ENCODE assay signal across 1 cellular context in genomic region chr9:37422289-37423104, GRCh38.
TF ChIP-seq lines count a peak whose summit lies in the region.

TSS of gene GRHPR (plus strand) at chr9:37422696. CDS start at chr9:37422751, 55 bp downstream.

TF ChIP-seq in H1, 55 proteins besides CTCF, POLR2A, EP300 and RAD21 (continued from another document):
- TF ChIP-seq, protein P1, sequence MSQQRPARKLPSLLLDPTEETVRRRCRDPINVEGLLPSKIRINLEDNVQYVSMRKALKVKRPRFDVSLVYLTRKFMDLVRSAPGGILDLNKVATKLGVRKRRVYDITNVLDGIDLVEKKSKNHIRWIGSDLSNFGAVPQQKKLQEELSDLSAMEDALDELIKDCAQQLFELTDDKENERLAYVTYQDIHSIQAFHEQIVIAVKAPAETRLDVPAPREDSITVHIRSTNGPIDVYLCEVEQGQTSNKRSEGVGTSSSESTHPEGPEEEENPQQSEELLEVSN (IDR thresholded peaks at IDR 0.05), result no peak; the same call in 1 of the 2 replicates
- peak; percentile 76 for TF ChIP-seq KDM4A (IDR thresholded peaks at IDR 0.05; ENCODE audit: low read depth, low read length, severe bottlenecking)
- no peak for TF ChIP-seq BCL11A (IDR thresholded peaks at IDR 0.05; ENCODE audit: low read depth in 2 of 2, low read length in 2 of 2)
- no peak for TF ChIP-seq EZH2 (IDR thresholded peaks at IDR 0.05; ENCODE audit: low read depth, low read length, severe bottlenecking)
- no peak for TF ChIP-seq EGR1 (IDR thresholded peaks at IDR 0.05; ENCODE audit: borderline replicate concordance, low read depth, low read length)
- no peak for TF ChIP-seq SP1 (IDR thresholded peaks at IDR 0.05; ENCODE audit: low read depth, low read length)
- TF ChIP-seq NRF1 (IDR thresholded peaks at IDR 0.05; ENCODE audit: low read depth, low read length), result peak; percentile 21; the same call in 1 of the 2 replicates
- TF ChIP-seq MAX (IDR thresholded peaks at IDR 0.05), result no peak; the same call in 1 of the 2 replicates
- TF ChIP-seq GTF2F1 (IDR thresholded peaks at IDR 0.05; ENCODE audit: borderline replicate concordance, low read depth, low read length), result no peak
- no peak for TF ChIP-seq BRCA1 (IDR thresholded peaks at IDR 0.05; ENCODE audit: low read depth, low read length)
- TF ChIP-seq TAF7 (optimal IDR thresholded peaks at IDR 0.05; ENCODE audit: borderline replicate concordance, low read depth, low read length), result peak; percentile 7
- 0 out of 2 replicates have a peak, but pooled peaks have one; percentile 44 for TF ChIP-seq TBP (IDR thresholded peaks at IDR 0.05; ENCODE audit: low read depth, low read length)
- TF ChIP-seq NANOG (IDR thresholded peaks at IDR 0.05; ENCODE audit: insufficient read depth, low read depth, low read length, poor library complexity, severe bottlenecking), result no peak
- TF ChIP-seq SIX5 (IDR thresholded peaks at IDR 0.05; ENCODE audit: low read depth, low read length), result no peak
- peak; percentile 68; the same call in 1 of the 2 replicates for TF ChIP-seq TEAD4 (IDR thresholded peaks at IDR 0.05; ENCODE audit: low read depth, low read length)
- TF ChIP-seq FOSL1 (IDR thresholded peaks at IDR 0.05; ENCODE audit: insufficient read depth, low read depth, low read length), result no peak
- no peak for TF ChIP-seq JUN (IDR thresholded peaks at IDR 0.05; ENCODE audit: low read depth, low read length)
- TF ChIP-seq BACH1 (IDR thresholded peaks at IDR 0.05; ENCODE audit: low read length), result no peak; the same call in 1 of the 2 replicates
- TF ChIP-seq SIN3A (conservative IDR thresholded peaks at IDR 0.05 in 1 of 2, IDR thresholded peaks at IDR 0.05 in 1 of 2; ENCODE audit: low read depth in 1 of 2, low read length in 2 of 2), result 0 out of 4 replicates have a peak, but pooled peaks of 1 of the 2 experiments have one; percentile 42
- TF ChIP-seq POLR2AphosphoS5 (IDR thresholded peaks at IDR 0.05; ENCODE audit: low read depth, low read length), result peak; percentile 37; the same call in 1 of the 2 replicates
- TF ChIP-seq TAF1 (IDR thresholded peaks at IDR 0.05; ENCODE audit: low read depth, low read length), result peak; percentile 64; the same call in 1 of the 2 replicates
- TF ChIP-seq HDAC6 (IDR thresholded peaks at IDR 0.05; ENCODE audit: low read depth, low read length), result no peak
- TF ChIP-seq RNF2 (IDR thresholded peaks at IDR 0.05; ENCODE audit: borderline replicate concordance, low read depth, low read length, missing control alignments, poor library complexity, severe bottlenecking), result no peak
- TF ChIP-seq ASH2L (IDR thresholded peaks at IDR 0.05; ENCODE audit: low read length), result no peak
- no peak for TF ChIP-seq CBX8 (IDR thresholded peaks at IDR 0.05; ENCODE audit: borderline replicate concordance, low read depth, low read length)
- peak in 1 of 2 experiments; percentile 76; a peak in 2 of 4 replicates for TF ChIP-seq HDAC2 (IDR thresholded peaks at IDR 0.05; ENCODE audit: borderline replicate concordance in 1 of 2, low read depth in 2 of 2, low read length in 2 of 2)
- TF ChIP-seq CEBPB (IDR thresholded peaks at IDR 0.05; ENCODE audit: low read depth, low read length), result no peak
- TF ChIP-seq ATF3 (IDR thresholded peaks at IDR 0.05; ENCODE audit: insufficient read depth, low read depth, low read length), result no peak
- TF ChIP-seq JUND (IDR thresholded peaks at IDR 0.05; ENCODE audit: low read length), result no peak
- TF ChIP-seq PHF8 (conservative IDR thresholded peaks at IDR 0.05; ENCODE audit: low read depth, low read length), result peak; percentile 77
- TF ChIP-seq SRF (IDR thresholded peaks at IDR 0.05; ENCODE audit: low read depth, low read length), result no peak
